In the genomic region with DNA sequence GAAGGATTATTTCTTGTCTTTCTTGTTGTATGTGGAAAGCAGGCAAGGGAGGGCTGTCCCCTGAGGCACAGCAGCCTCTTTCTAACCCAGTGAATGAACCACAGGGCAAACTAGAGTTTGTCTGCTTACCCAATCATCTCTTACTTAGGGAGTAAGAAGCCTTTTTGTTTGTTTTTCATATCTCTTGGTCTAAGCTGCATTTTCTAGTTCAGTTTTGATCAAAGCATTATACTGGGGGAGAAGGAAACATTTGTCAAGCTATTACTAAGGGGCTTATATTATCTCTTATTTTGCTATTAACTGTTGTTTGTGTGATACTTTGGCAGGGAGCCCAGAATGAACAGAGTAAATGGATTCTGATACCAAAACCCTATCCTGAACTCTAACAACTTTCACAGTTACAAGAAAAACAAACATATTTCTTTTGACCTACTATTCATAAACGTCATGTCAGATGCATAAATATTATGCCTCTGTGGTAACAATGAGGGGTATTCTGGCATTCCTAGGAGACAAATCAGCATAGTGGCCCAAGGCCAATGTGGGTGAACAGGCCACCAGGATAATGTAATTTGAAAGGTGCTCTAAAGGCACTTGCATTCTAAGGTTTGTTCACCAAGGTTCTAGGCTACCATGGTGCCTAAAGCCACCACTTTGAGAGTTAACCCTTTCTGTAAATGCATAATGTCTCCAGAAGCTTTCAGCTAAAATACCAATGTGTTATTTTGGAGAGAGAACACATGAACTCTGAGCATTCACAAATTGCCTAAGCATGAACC, we compare ENCODE assay signal across 9 cellular contexts.
DNase-seq lines count a peak whose midpoint lies in the region; ATAC-seq, FAIRE-seq and TF ChIP-seq lines count a peak whose summit lies in the region.
"Had no signal": no experiment of that assay in that cellular context is flagged by ENCODE, and none has a peak within 500 bp of the region (broad histone marks: within the 10 kb centered on the region; RNA-seq: fewer than 3 reads in every experiment).

No MANE protein-coding gene starts in this region.

- no peaks in the 10 kb centered on the region for H3K27me3 ChIP-seq in ascending aorta

- peaks cover 0 to 14% of the 10 kb centered on the region in 2 donors for H3K4me1 ChIP-seq in ascending aorta

- no peak overlapping the region for H3K4me3 Mint-ChIP-seq in activated naive CD4-positive, alpha-beta T cell treated with anti-CD3 and anti-CD28 coated beads for 36 hours
- H3K4me3 Mint-ChIP-seq: activated B cell treated with CpG ODN at 0.5 μM for 24 hours had no signal

- no peak for TF ChIP-seq CTCF in ascending aorta (IDR thresholded peaks at IDR 0.05)

- H3K4me1 Mint-ChIP-seq in activated naive CD4-positive, alpha-beta T cell treated with anti-CD3 and anti-CD28 coated beads for 36 hours (ENCODE audit: low read depth) = peaks cover 25% of the 10 kb centered on the region

- no peak for ATAC-seq in GM19455 (IDR thresholded peaks at IDR 0.05; ENCODE audit: unreplicated experiment)
- no peak for ATAC-seq in GM18511 (IDR thresholded peaks at IDR 0.05; ENCODE audit: unreplicated experiment)
- ATAC-seq in HG02763 (IDR thresholded peaks at IDR 0.05; ENCODE audit: unreplicated experiment) = no peak

- no peaks in the 10 kb centered on the region for H3K9me3 Mint-ChIP-seq in activated naive CD4-positive, alpha-beta T cell treated with anti-CD3 and anti-CD28 coated beads for 36 hours
- H3K9me3 Mint-ChIP-seq: activated B cell treated with CpG ODN at 0.5 μM for 24 hours had no signal

- no peak for FAIRE-seq in urothelium cell line (lab: Jason Lieb, UNC)

- peak overlapping the region; percentile 6 for H3K27ac Mint-ChIP-seq in activated naive CD4-positive, alpha-beta T cell treated with anti-CD3 and anti-CD28 coated beads for 36 hours
- H3K27ac Mint-ChIP-seq: activated B cell treated with CpG ODN at 0.5 μM for 24 hours had no signal

- no peaks in the 10 kb centered on the region for H3K36me3 ChIP-seq in ascending aorta

- peak overlapping the region; percentile 70 to 80 for H3K27ac ChIP-seq in ascending aorta

- peak; percentile 31 for DNase-seq in activated naive CD4-positive, alpha-beta T cell treated with anti-CD3 and anti-CD28 coated beads for 36 hours
- DNase-seq in activated naive CD4-positive, alpha-beta T cell treated with anti-CD3 and anti-CD28 coated beads, Interleukin-2, amount 50 U/mL, for 16 hours = no peak
- DNase-seq in ascending aorta (ENCODE audit: low spot score in 2 of 2) (peak in 1 of 2 donors; percentile 78), kidney glomerular epithelial cell (lab: John Stamatoyannopoulos, UW) (peak; percentile 91), urothelium cell line (ENCODE audit: low spot score) (peak; percentile 59)
- DNase-seq: activated B cell treated with CpG ODN at 0.5 μM for 24 hours had no signal

- CTCF ChIA-PET in activated naive CD4-positive, alpha-beta T cell treated with anti-CD3 and anti-CD28 coated beads for 36 hours (lab: Charles Lee) = interaction anchor here (0.7 kb wide), 1 partner anchor 60 kb away, joined by 3 read pairs; no protein-coding TSS in a partner anchor

- H3K9me3 ChIP-seq in ascending aorta = no peaks in the 10 kb centered on the region

- intact Hi-C loops in activated naive CD4-positive, alpha-beta T cell treated with anti-CD3 and anti-CD28 coated beads for 36 hours (cut with micrococcal nuclease) = loop anchor here (2.0 to 5.0 kb wide), 3 partner anchors 16 to 70 kb away; no protein-coding TSS in a partner anchor
- intact Hi-C loops in ascending aorta (cut with DNase I) = no loop called here

- no peaks in the 10 kb centered on the region for H3K36me3 Mint-ChIP-seq in activated naive CD4-positive, alpha-beta T cell treated with anti-CD3 and anti-CD28 coated beads for 36 hours (ENCODE audit: low read depth)

- no peak overlapping the region for H3K4me3 ChIP-seq in ascending aorta

- H3K27me3 Mint-ChIP-seq in activated naive CD4-positive, alpha-beta T cell treated with anti-CD3 and anti-CD28 coated beads for 36 hours (ENCODE audit: low read depth) = no peaks in the 10 kb centered on the region
- H3K27me3 Mint-ChIP-seq: activated B cell treated with CpG ODN at 0.5 μM for 24 hours had no signal
